11 cellular contexts compared by ENCODE assay signal in the genomic region with DNA sequence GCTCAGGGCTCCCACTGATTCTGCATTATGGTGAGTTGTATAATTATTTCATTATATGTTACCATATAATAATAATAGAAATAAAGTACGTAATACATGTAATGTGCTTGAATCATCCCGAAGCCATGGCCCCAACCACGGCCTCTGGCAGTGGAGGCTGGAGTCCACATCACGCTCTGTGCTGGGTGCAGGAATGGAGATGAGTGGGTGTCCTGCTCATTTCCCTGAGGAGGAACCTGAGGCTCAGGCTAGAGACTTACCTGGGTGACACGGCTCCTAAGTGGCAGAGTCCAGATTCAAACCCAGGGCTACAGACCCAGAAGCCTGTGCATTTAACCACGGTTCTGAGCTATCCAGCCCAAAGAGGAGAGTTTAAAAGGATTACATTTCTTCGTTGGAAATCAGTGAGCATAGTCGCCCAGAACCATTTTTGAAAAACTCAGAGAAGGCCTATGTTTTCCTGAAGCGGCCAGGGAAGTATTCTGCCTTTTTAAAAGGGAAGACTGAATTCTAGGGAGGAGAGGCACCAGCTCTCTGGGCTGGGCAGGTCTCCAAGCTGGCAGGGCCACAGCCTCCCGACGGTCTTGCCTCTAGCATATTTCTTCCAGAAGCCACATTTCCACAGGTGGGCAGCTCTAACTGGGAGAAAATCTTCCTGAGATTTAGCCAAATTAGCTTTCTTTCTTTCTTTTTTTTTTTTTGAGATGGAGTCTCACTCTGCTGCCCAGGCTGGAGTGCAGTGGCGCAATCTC. TPM values are rescaled to one million over a fixed set of nuclear protein-coding genes. Genes with fewer than 3 reads are reported as not detected.
DNase-seq lines count a peak whose midpoint lies in the region; TF ChIP-seq lines count a peak whose summit lies in the region.
"Had no signal": no experiment of that assay in that cellular context is flagged by ENCODE, and none has a peak within 500 bp of the region (broad histone marks: within the 10 kb centered on the region; RNA-seq: fewer than 3 reads in every experiment).

No MANE protein-coding gene starts in this region.

- in situ Hi-C loops in ACHN (cut with HindIII; ENCODE audit: low pct_ligation_motif_present, low pct_unique_long_range_greater_than_20kb, low sequenced_read_pairs), result no loop called here

- peak overlapping the region in 6 of 7 donors; percentile 44 to 94 (median 62) for H3K27ac Mint-ChIP-seq in CD4-positive, alpha-beta memory T cell
- H3K27ac Mint-ChIP-seq in chondrocyte (ENCODE audit: unreplicated experiment), result peak overlapping the region; percentile 45
- H3K27ac Mint-ChIP-seq in mesothelial cell of epicardium, result no peak overlapping the region

- H3K4me3 Mint-ChIP-seq in CD4-positive, alpha-beta memory T cell, result peak overlapping the region in 5 of 8 donors; percentile 15 to 37 (median 33)
- no peak overlapping the region for H3K4me3 Mint-ChIP-seq in chondrocyte (ENCODE audit: unreplicated experiment)
- no peak overlapping the region for H3K4me3 Mint-ChIP-seq in mesothelial cell of epicardium

- CTCF ChIA-PET in CD4-positive, alpha-beta memory T cell (lab: Charles Lee; ENCODE audit: partially characterized antibody), result interaction anchor here (0.6 to 7.2 kb wide), 6 partner anchors 10 to 151 kb away, joined by 3 to 61 read pairs (median 3); no protein-coding TSS in a partner anchor

- no peak overlapping the region for H3K4me3 ChIP-seq in CD4-positive, alpha-beta memory T cell (ENCODE audit: low read length in 2 of 2)

- no peaks in the 10 kb centered on the region for H3K27me3 ChIP-seq in CD4-positive, alpha-beta memory T cell (ENCODE audit: insufficient read depth, low read length)

- no peaks in the 10 kb centered on the region for H3K27me3 Mint-ChIP-seq in CD4-positive, alpha-beta memory T cell
- H3K27me3 Mint-ChIP-seq in chondrocyte (ENCODE audit: low read depth), result no peaks in the 10 kb centered on the region
- H3K27me3 Mint-ChIP-seq in mesothelial cell of epicardium (ENCODE audit: low read depth), result peaks cover 5% of the 10 kb centered on the region

- no peaks in the 10 kb centered on the region for H3K9me3 ChIP-seq in CD4-positive, alpha-beta memory T cell (ENCODE audit: control insufficient read depth in 1 of 2, low read length in 2 of 2)

- H3K36me3 ChIP-seq in CD4-positive, alpha-beta memory T cell (ENCODE audit: insufficient read depth, low read length), result no peaks in the 10 kb centered on the region

- intact Hi-C loops in CD4-positive, alpha-beta memory T cell (cut with micrococcal nuclease), result no loop called here
- intact Hi-C loops in posterior vena cava (cut with DNase I), result no loop called here

- peaks cover 7 to 40% of the 10 kb centered on the region in 2 donors for H3K36me3 Mint-ChIP-seq in CD4-positive, alpha-beta memory T cell
- H3K36me3 Mint-ChIP-seq in chondrocyte (ENCODE audit: low read depth), result peaks cover 1% of the 10 kb centered on the region
- no peaks in the 10 kb centered on the region for H3K36me3 Mint-ChIP-seq in mesothelial cell of epicardium

- H3K4me1 Mint-ChIP-seq in CD4-positive, alpha-beta memory T cell, result peaks cover 63 to 98% (median 83%) of the 10 kb centered on the region in 4 donors
- H3K4me1 Mint-ChIP-seq in chondrocyte (ENCODE audit: low read depth) (peaks cover 51% of the 10 kb centered on the region), mesothelial cell of epicardium (peaks cover 2% of the 10 kb centered on the region)

- H3K27ac ChIP-seq in CD4-positive, alpha-beta memory T cell (ENCODE audit: low read depth, low read length), result no peak overlapping the region

- peaks cover 91% of the 10 kb centered on the region for H3K4me1 ChIP-seq in CD4-positive, alpha-beta memory T cell (ENCODE audit: insufficient read depth, low read length)

- POLR2A ChIA-PET in CD4-positive, alpha-beta memory T cell (lab: Charles Lee; ENCODE audit: partially characterized antibody), result interaction anchor here (1.0 to 9.8 kb wide), 4 partner anchors 9 to 90 kb away, joined by 3 to 144 read pairs (median 39); no protein-coding TSS in a partner anchor

- DNase-seq in CD4-positive, alpha-beta memory T cell, result no peak
- DNase-seq in RPMI7951 (ENCODE audit: low read depth), result peak; percentile 36
- DNase-seq in chondrocyte (ENCODE audit: low spot score), result peak; percentile 54
- peak; percentile 74 for DNase-seq in posterior vena cava (ENCODE audit: low spot score)
- DNase-seq in mesothelial cell of epicardium (ENCODE audit: low spot score in 2 of 2, unreplicated experiment in 2 of 2), result no peak
- DNase-seq in cortex of kidney (lab: John Stamatoyannopoulos, UW), result no peak
- no peak for DNase-seq in HCEC 1CT
- no peak for DNase-seq in ACHN
- DNase-seq: activated CD8-positive, alpha-beta memory T cell treated with anti-CD3 and anti-CD28 coated beads for 24 hours; central memory CD4-positive, alpha-beta T cell; NCI-H524 treated with DMSO at 0.1 percent for 48 hours had no signal

- peaks cover 0 to 2% (median 0%) of the 10 kb centered on the region in 8 donors for H3K9me3 Mint-ChIP-seq in CD4-positive, alpha-beta memory T cell
- no peaks in the 10 kb centered on the region for H3K9me3 Mint-ChIP-seq in chondrocyte (ENCODE audit: low read depth)
- H3K9me3 Mint-ChIP-seq in mesothelial cell of epicardium, result no peaks in the 10 kb centered on the region

- no peak for TF ChIP-seq CTCF in chondrocyte (IDR thresholded peaks at IDR 0.05)
- no peak for TF ChIP-seq CTCF in mesothelial cell of epicardium (IDR thresholded peaks at IDR 0.05; ENCODE audit: unreplicated experiment)

RNA-seq across cellular contexts. Expression of gene IL4R, which starts 6.7 kb away (rescaled TPM):
- 100 to 1,000 TPM; 143 to 152 TPM for total RNA-seq in CD4-positive, alpha-beta memory T cell
- 10 to 100 TPM; 32.6 to 66.1 TPM for polyA plus RNA-seq in CD4-positive, alpha-beta memory T cell
- 23.9 and 27.6 TPM in 2 replicates for total RNA-seq in RPMI7951 (2014; rRNA removed; shearing (Covaris generic))
- total RNA-seq in chondrocyte (30.1 to 47.7 TPM (median 41.0 TPM) in 3 replicates), posterior vena cava (100 to 1,000 TPM in 1 of 2 donors, 10 to 100 TPM in 1; 99.2 to 112 TPM), mesothelial cell of epicardium (6.4 to 8.2 TPM (median 6.8 TPM) in 3 replicates)

RNA-seq across cellular contexts. Expression of gene NSMCE1, which starts 51.9 kb away (rescaled TPM):
- 10 to 100 TPM; 66.6 to 70.7 TPM for total RNA-seq in CD4-positive, alpha-beta memory T cell
- 100 to 1,000 TPM; 142 to 202 TPM for polyA plus RNA-seq in CD4-positive, alpha-beta memory T cell
- 83.5 and 85.5 TPM in 2 replicates for total RNA-seq in RPMI7951 (2014; rRNA removed; shearing (Covaris generic))
- total RNA-seq in chondrocyte, result 19.6 to 23.2 TPM (median 21.2 TPM) in 3 replicates
- total RNA-seq in posterior vena cava, result 10 to 100 TPM; 45.3 to 52.0 TPM
- 25.4 to 26.6 TPM (median 25.8 TPM) in 3 replicates for total RNA-seq in mesothelial cell of epicardium

Comparison
In these comparisons a context has a peak if more than half of its experiments do, and no peak if none do; other contexts are left out.
1. DNase-seq: peak in RPMI7951 (single experiment), chondrocyte (single experiment) and posterior vena cava (single experiment); none in CD4-positive, alpha-beta memory T cell (0 of 5), mesothelial cell of epicardium (0 of 2), cortex of kidney (single experiment), HCEC 1CT (single experiment) and ACHN (single experiment).
2. H3K4me3 Mint-ChIP-seq: peak in CD4-positive, alpha-beta memory T cell (5 of 8); none in chondrocyte (single experiment) and mesothelial cell of epicardium (single experiment).